ENCODE assay signal across 8 cellular contexts in the genomic region with DNA sequence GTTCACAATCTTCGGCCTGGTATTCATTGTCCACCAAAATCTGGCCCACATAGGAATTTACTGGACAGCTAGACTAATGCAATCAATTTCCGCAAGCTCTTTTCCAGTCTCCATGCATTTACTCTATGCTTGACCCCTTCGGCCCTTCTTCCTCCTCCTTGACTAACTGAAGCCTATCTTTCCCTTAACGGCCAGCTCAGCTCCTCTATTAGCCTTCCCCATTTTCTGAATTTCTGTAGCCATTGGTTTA. TPM values are rescaled to one million over a fixed set of nuclear protein-coding genes. Genes with fewer than 3 reads are reported as not detected.
DNase-seq lines count a peak whose midpoint lies in the region; ATAC-seq and TF ChIP-seq lines count a peak whose summit lies in the region.

No MANE protein-coding gene starts in this region.

- H3K4me3 ChIP-seq in right lobe of liver (peak overlapping the region; percentile 53 to 68 (median 67)), aorta (ENCODE audit: low read length in 2 of 2) (peak overlapping the region; percentile 5 to 99), mucosa of descending colon (no peak overlapping the region)

- no peak for TF ChIP-seq CTCF in right lobe of liver (IDR thresholded peaks at IDR 0.05)
- TF ChIP-seq CTCF in mucosa of descending colon (IDR thresholded peaks at IDR 0.05): no peak

- no peaks in the 10 kb centered on the region for H3K36me3 ChIP-seq in right lobe of liver
- no peaks in the 10 kb centered on the region for H3K36me3 ChIP-seq in aorta (ENCODE audit: control insufficient read depth in 1 of 2, insufficient read depth in 2 of 2, low read length in 1 of 2)
- no peaks in the 10 kb centered on the region for H3K36me3 ChIP-seq in mucosa of descending colon (ENCODE audit: low read depth)

- H3K4me1 Mint-ChIP-seq in stimulated activated naive CD8-positive, alpha-beta T cell treated with anti-CD3 and anti-CD28 coated beads, Interleukin-15, Interleukin-2, amounts not matched to agents 100 ng/mL and 50 ng/mL, for 24 hours (ENCODE audit: low read depth): peaks cover 17% of the 10 kb centered on the region
- peaks cover 4% of the 10 kb centered on the region for H3K4me1 Mint-ChIP-seq in activated naive CD8-positive, alpha-beta T cell treated with anti-CD3 and anti-CD28 coated beads for 36 hours

- WGBS in right lobe of liver (ENCODE audit: insufficient coverage, low coverage, low lambda C conversion rate, missing lambda C conversion rate): 29% methylated on average over 4 of the region's 4 CpGs
- WGBS in aorta, 2 donors: 2 to 41% methylated on average over 4 of the region's 4 CpGs

- no peak for DNase-seq in stimulated activated naive CD8-positive, alpha-beta T cell treated with anti-CD3 and anti-CD28 coated beads, Interleukin-15, Interleukin-2, amounts not matched to agents 100 U/mL and 50 U/mL, for 24 hours
- no peak for DNase-seq in activated naive CD8-positive, alpha-beta T cell treated with anti-CD3 and anti-CD28 coated beads for 36 hours
- DNase-seq in right lobe of liver (no peak), aorta (no peak), kidney glomerular epithelial cell (lab: John Stamatoyannopoulos, UW) (no peak), germinal center (ENCODE audit: low spot score) (no peak), mucosa of descending colon (no peak)

- H3K4me3 Mint-ChIP-seq in stimulated activated naive CD8-positive, alpha-beta T cell treated with anti-CD3 and anti-CD28 coated beads, Interleukin-15, Interleukin-2, amounts not matched to agents 100 ng/mL and 50 ng/mL, for 24 hours: peak overlapping the region; percentile 82
- peak overlapping the region; percentile 91 for H3K4me3 Mint-ChIP-seq in activated naive CD8-positive, alpha-beta T cell treated with anti-CD3 and anti-CD28 coated beads for 36 hours

- no peak for TF ChIP-seq POLR2A in right lobe of liver (IDR thresholded peaks at IDR 0.05)

- no peaks in the 10 kb centered on the region for H3K27me3 ChIP-seq in right lobe of liver
- no peaks in the 10 kb centered on the region for H3K27me3 ChIP-seq in aorta (ENCODE audit: control insufficient read depth in 1 of 2, insufficient read depth in 2 of 2, low read length in 1 of 2)

- H3K36me3 Mint-ChIP-seq in stimulated activated naive CD8-positive, alpha-beta T cell treated with anti-CD3 and anti-CD28 coated beads, Interleukin-15, Interleukin-2, amounts not matched to agents 100 ng/mL and 50 ng/mL, for 24 hours (ENCODE audit: low read depth): no peaks in the 10 kb centered on the region
- no peaks in the 10 kb centered on the region for H3K36me3 Mint-ChIP-seq in activated naive CD8-positive, alpha-beta T cell treated with anti-CD3 and anti-CD28 coated beads for 36 hours

- ATAC-seq in stimulated activated naive CD8-positive, alpha-beta T cell treated with anti-CD3 and anti-CD28 coated beads, Interleukin-15, Interleukin-2, amounts not matched to agents 100 U/mL and 50 U/mL, for 24 hours: no peak
- ATAC-seq in right lobe of liver (no peak), aorta (ENCODE audit: low FRiP score) (no peak), mucosa of descending colon (no peak)

- H3K4me1 ChIP-seq in right lobe of liver (no peaks in the 10 kb centered on the region), aorta (ENCODE audit: control insufficient read depth in 1 of 2, insufficient read depth in 2 of 2, low read length in 2 of 2) (no peaks in the 10 kb centered on the region), mucosa of descending colon (ENCODE audit: low read depth) (no peaks in the 10 kb centered on the region)

- no peaks in the 10 kb centered on the region for H3K27me3 Mint-ChIP-seq in stimulated activated naive CD8-positive, alpha-beta T cell treated with anti-CD3 and anti-CD28 coated beads, Interleukin-15, Interleukin-2, amounts not matched to agents 100 ng/mL and 50 ng/mL, for 24 hours
- no peaks in the 10 kb centered on the region for H3K27me3 Mint-ChIP-seq in activated naive CD8-positive, alpha-beta T cell treated with anti-CD3 and anti-CD28 coated beads for 36 hours

- H3K27ac ChIP-seq in right lobe of liver (peak overlapping the region; percentile 76 to 83 (median 80)), aorta (ENCODE audit: low read depth in 1 of 2, low read length in 2 of 2) (peak overlapping the region in 1 of 2 donors; percentile 32)

- no peaks in the 10 kb centered on the region for H3K9me3 Mint-ChIP-seq in stimulated activated naive CD8-positive, alpha-beta T cell treated with anti-CD3 and anti-CD28 coated beads, Interleukin-15, Interleukin-2, amounts not matched to agents 100 ng/mL and 50 ng/mL, for 24 hours
- H3K9me3 Mint-ChIP-seq in activated naive CD8-positive, alpha-beta T cell treated with anti-CD3 and anti-CD28 coated beads for 36 hours: no peaks in the 10 kb centered on the region

- intact Hi-C loops in right lobe of liver (cut with DNase I) (no loop called here), aorta (cut with DNase I) (no loop called here), mucosa of descending colon (cut with DNase I, micrococcal nuclease) (no loop called here)

- no peaks in the 10 kb centered on the region for H3K9me3 ChIP-seq in right lobe of liver
- H3K9me3 ChIP-seq in aorta (ENCODE audit: control insufficient read depth, low read length): no peaks in the 10 kb centered on the region
- H3K9me3 ChIP-seq in mucosa of descending colon: no peaks in the 10 kb centered on the region

- H3K27ac Mint-ChIP-seq in stimulated activated naive CD8-positive, alpha-beta T cell treated with anti-CD3 and anti-CD28 coated beads, Interleukin-15, Interleukin-2, amounts not matched to agents 100 ng/mL and 50 ng/mL, for 24 hours: peak overlapping the region; percentile 59
- peak overlapping the region; percentile 89 for H3K27ac Mint-ChIP-seq in activated naive CD8-positive, alpha-beta T cell treated with anti-CD3 and anti-CD28 coated beads for 36 hours

RNA-seq across cellular contexts. Expression of a gene that starts 1.2 kb away (rescaled TPM):
- total RNA-seq in activated naive CD8-positive, alpha-beta T cell treated with anti-CD3 and anti-CD28 coated beads for 36 hours: 10 to 100 TPM; 18.2 to 18.6 TPM
- total RNA-seq in right lobe of liver: 100 to 1,000 TPM in 2 of 6 experiments, 10 to 100 TPM in 4; 48.9 to 114 (median 62.1) TPM
- 10 to 100 TPM; 25.5 to 30.2 TPM for total RNA-seq in aorta
- polyA plus RNA-seq in aorta: 10 to 100 TPM in 1 of 2 donors, 1 to 10 TPM in 1; 1.5 to 45.6 TPM
- 10 to 100 TPM; 23.5 to 41.8 (median 33.6) TPM for total RNA-seq in mucosa of descending colon
